In genomic region chr16:17508303-17508702, GRCh38 we compare ENCODE assay signal across 8 cellular contexts.
"Had no signal": no experiment of that assay in that cellular context is flagged by ENCODE, and none has a peak within 500 bp of the region (broad histone marks: within the 10 kb centered on the region; RNA-seq: fewer than 3 reads in every experiment).

No MANE protein-coding gene starts in this region.

- H3K9me3 ChIP-seq: HAP-1 had no signal

- ATAC-seq: HCT116 had no signal

- H3K27ac ChIP-seq: GM23248, HL-60 had no signal

- DNase-seq: GM23248, GOT3, H7, HFFc6, KG1 had no signal

- H2AFZ ChIP-seq: GM23248 had no signal

- H3K36me3 ChIP-seq: HAP-1 had no signal

- H3K4me1 ChIP-seq: HAP-1 had no signal

- H3K4me3 ChIP-seq: GM23248, HAP-1 had no signal

- H3K9ac ChIP-seq: GM23248 had no signal
